19 cellular contexts compared by ENCODE assay signal in the genomic region with DNA sequence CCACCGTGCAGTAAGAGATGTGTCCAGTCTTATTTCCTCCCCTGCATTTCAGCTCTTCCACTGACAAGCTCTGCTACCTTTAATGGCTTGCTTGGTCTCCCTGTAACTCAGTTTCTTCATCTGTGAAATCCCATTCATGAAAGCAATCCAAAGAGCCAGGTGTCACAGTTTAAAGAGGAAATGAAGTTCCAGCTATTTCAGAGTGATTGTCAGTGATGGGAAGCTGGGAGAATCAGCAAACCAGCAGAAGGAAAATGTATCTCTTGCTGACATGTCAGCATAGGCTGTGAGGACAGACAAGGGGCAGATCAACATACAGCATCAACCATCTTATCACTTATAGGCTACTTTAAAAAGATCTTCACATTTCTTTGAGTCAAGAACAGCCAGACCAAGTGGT.
"Had no signal": no experiment of that assay in that cellular context is flagged by ENCODE, and none has a peak within 500 bp of the region (broad histone marks: within the 10 kb centered on the region; RNA-seq: fewer than 3 reads in every experiment).

No MANE protein-coding gene starts in this region.

- DNase-seq: natural killer cell; occipital lobe; ovary; posterior cingulate gyrus; psoas muscle; right cardiac atrium; right lobe of liver; sigmoid colon; small intestine; stimulated activated CD4-positive, alpha-beta T cell treated with anti-CD3 and anti-CD28 coated beads, Interleukin-15, amount 100 ng/mL, for 24 hours; stimulated activated CD4-positive, alpha-beta T cell treated with anti-CD3 and anti-CD28 coated beads, Interleukin-2, amount 100 ng/mL, for 24 hours; stimulated activated CD4-positive, alpha-beta T cell treated with anti-CD3 and anti-CD28 coated beads, Interleukin-2, amount 100 ng/mL, for 48 hours; stimulated activated CD4-positive, alpha-beta T cell treated with anti-CD3 and anti-CD28 coated beads, Interleukin-4, amount 100 ng/mL, for 24 hours; stimulated activated naive B cell treated with anti-CD40 and anti-IgM and Interleukin-4, amounts not matched to agents 10 μg/mL and 1 μg/mL and 100 μg/mL, for 72 hours; stimulated activated naive CD4-positive, alpha-beta T cell treated with Interleukin-2 at 50 U/mL for 16 hours; stomach; thyroid gland; trophoblast cell; upper lobe of left lung had no signal
